Comparison of ENCODE assay signal across 21 cellular contexts in genomic region chr1:222931018-222931417, GRCh38.
DNase-seq lines count a peak whose midpoint lies in the region; ATAC-seq and TF ChIP-seq lines count a peak whose summit lies in the region.
"Had no signal": no experiment of that assay in that cellular context is flagged by ENCODE, and none has a peak within 500 bp of the region (broad histone marks: within the 10 kb centered on the region; RNA-seq: fewer than 3 reads in every experiment).

No MANE protein-coding gene starts in this region.

- no peaks in the 10 kb centered on the region for H3K36me3 Mint-ChIP-seq in nephron (ENCODE audit: low read depth)
- H3K36me3 Mint-ChIP-seq: activated naive CD8-positive, alpha-beta T cell; immature natural killer cell had no signal

- H3K9me2 ChIP-seq in SK-N-SH, result no peaks in the 10 kb centered on the region

- H3K79me2 ChIP-seq in SK-N-SH (ENCODE audit: insufficient read depth), result no peaks in the 10 kb centered on the region

- POLR2A ChIA-PET in SK-N-SH (lab: Yijun Ruan, JAX), result no interaction called here

- H3K27ac ChIP-seq in SK-N-SH (ENCODE audit: low read depth in 2 of 2, low read length in 1 of 2) (no peak overlapping the region), upper lobe of right lung (peak overlapping the region; percentile 21)

- no peaks in the 10 kb centered on the region for H4K20me1 ChIP-seq in SK-N-SH (ENCODE audit: insufficient read depth)

- intact Hi-C loops in upper lobe of right lung (cut with DNase I), result no loop called here

- H3K9ac ChIP-seq in SK-N-SH, result no peak overlapping the region

- 59% methylated on average over 1 of the region's 1 CpG for WGBS in SK-N-SH (ENCODE audit: low lambda C conversion rate)

- CTCF ChIA-PET in SK-N-SH (lab: Yijun Ruan, JAX), result no interaction called here

- peak overlapping the region; percentile 75 to 91 (median 81) for H3K27ac Mint-ChIP-seq in nephron
- H3K27ac Mint-ChIP-seq: activated CD4-positive, alpha-beta T cell treated with anti-CD3 and anti-CD28 coated beads, Interleukin-2, amount 10 ng/mL, durations not matched to agents 7 days and 5 days; activated naive CD8-positive, alpha-beta T cell had no signal

- H3K9me3 Mint-ChIP-seq in nephron, result no peaks in the 10 kb centered on the region
- H3K9me3 Mint-ChIP-seq: activated CD4-positive, alpha-beta T cell treated with anti-CD3 and anti-CD28 coated beads, Interleukin-2, amount 10 ng/mL, durations not matched to agents 7 days and 5 days; CD8-positive, alpha-beta memory T cell; immature natural killer cell had no signal

- H3K9me3 ChIP-seq in SK-N-SH, result no peaks in the 10 kb centered on the region
- H3K9me3 ChIP-seq in upper lobe of right lung, result no peaks in the 10 kb centered on the region
- H3K9me3 ChIP-seq: heart right ventricle, tibial nerve had no signal

- peak overlapping the region; percentile 45 to 59 (median 57) for H3K4me3 Mint-ChIP-seq in nephron
- H3K4me3 Mint-ChIP-seq: activated CD4-positive, alpha-beta T cell treated with anti-CD3 and anti-CD28 coated beads, Interleukin-2, amount 10 ng/mL, durations not matched to agents 7 days and 5 days; activated naive CD8-positive, alpha-beta T cell; CD8-positive, alpha-beta memory T cell; immature natural killer cell had no signal

- H3K4me3 ChIP-seq in SK-N-SH (ENCODE audit: low read depth in 2 of 2, low read length in 1 of 2) (no peak overlapping the region), upper lobe of right lung (peak overlapping the region; percentile 55)
- H3K4me3 ChIP-seq: tibial nerve had no signal

- no peaks in the 10 kb centered on the region for H3K27me3 ChIP-seq in SK-N-SH (ENCODE audit: insufficient read depth)
- H3K27me3 ChIP-seq in upper lobe of right lung, result no peaks in the 10 kb centered on the region
- H3K27me3 ChIP-seq: heart right ventricle, tibial nerve had no signal

- ATAC-seq in SK-N-SH treated with all-trans-retinoic acid at 6 μM for 48 hours (peak; percentile 40; the same call in 1 of the 3 replicates), upper lobe of right lung (no peak)
- ATAC-seq: heart right ventricle; stimulated activated naive CD8-positive, alpha-beta T cell treated with anti-CD3 and anti-CD28 coated beads, Interleukin-15, Interleukin-2, amounts not matched to agents 100 U/mL and 50 U/mL, for 24 hours had no signal

- H3K4me2 ChIP-seq in SK-N-SH, result no peak overlapping the region

- H2AFZ ChIP-seq in SK-N-SH (ENCODE audit: low read depth), result no peak overlapping the region

- TF ChIP-seq CTCF in SK-N-SH (IDR thresholded peaks at IDR 0.05) (no peak), nephron (IDR thresholded peaks at IDR 0.05; ENCODE audit: unreplicated experiment in 3 of 3) (no peak), upper lobe of right lung (IDR thresholded peaks at IDR 0.05) (no peak)

- H3K36me3 ChIP-seq in SK-N-SH (replicated peaks in 1 of 2; ENCODE audit: control insufficient read depth in 1 of 2, insufficient read depth in 2 of 2, low read length in 1 of 2) (no peaks in the 10 kb centered on the region), upper lobe of right lung (no peaks in the 10 kb centered on the region)
- H3K36me3 ChIP-seq: heart right ventricle, tibial nerve had no signal

- DNase-seq in SK-N-SH, result no peak
- peak; percentile 28 for DNase-seq in fibroblast of peridontal ligament (ENCODE audit: extremely low read depth)
- DNase-seq in upper lobe of right lung, result no peak
- DNase-seq in OCI-M1 (lab: John Stamatoyannopoulos, UW), result no peak
- no peak for DNase-seq in kidney tubule cell (ENCODE audit: low spot score)
- DNase-seq in NCI-H1048 (lab: John Stamatoyannopoulos, UW), result no peak
- DNase-seq: activated CD4-positive, alpha-beta T cell treated with anti-CD3 and anti-CD28 coated beads, Interleukin-2, amount 10 ng/mL, durations not matched to agents 7 days and 5 days; CD8-positive, alpha-beta memory T cell; heart right ventricle; immature natural killer cell; Karpas-422; NCI-H187 treated with DMSO at 0.1 percent for 48 hours; nucleus accumbens; SHP77 treated with DMSO at 0.1 percent for 48 hours; stimulated activated CD4-positive, alpha-beta T cell treated with anti-CD3 and anti-CD28 coated beads, Interleukin-4, amount 100 ng/mL, for 24 hours; stimulated activated naive CD8-positive, alpha-beta T cell treated with anti-CD3 and anti-CD28 coated beads, Interleukin-15, Interleukin-2, amounts not matched to agents 100 U/mL and 50 U/mL, for 24 hours; T-helper 2 cell had no signal

- TF ChIP-seq RAD21 in SK-N-SH (IDR thresholded peaks at IDR 0.05; ENCODE audit: low read length), result no peak

- peaks cover 0 to 8% of the 10 kb centered on the region in 2 experiments; a peak in 2 of 4 replicates for H3K4me1 ChIP-seq in SK-N-SH (ENCODE audit: control insufficient read depth in 1 of 2, insufficient read depth in 2 of 2, low read depth in 1 of 2, low read length in 1 of 2)
- H3K4me1 ChIP-seq in upper lobe of right lung, result peaks cover 5% of the 10 kb centered on the region

- peaks cover 47% of the 10 kb centered on the region for H3K4me1 Mint-ChIP-seq in nephron
- H3K4me1 Mint-ChIP-seq: activated CD4-positive, alpha-beta T cell treated with anti-CD3 and anti-CD28 coated beads, Interleukin-2, amount 10 ng/mL, durations not matched to agents 7 days and 5 days; CD8-positive, alpha-beta memory T cell; immature natural killer cell had no signal

- no peak for TF ChIP-seq EP300 in SK-N-SH (IDR thresholded peaks at IDR 0.05; ENCODE audit: borderline replicate concordance in 1 of 2, low read depth in 1 of 2, low read length in 1 of 2)

- no peaks in the 10 kb centered on the region for H3F3A ChIP-seq in SK-N-SH (replicated peaks; ENCODE audit: insufficient read depth)

- H3K27me3 Mint-ChIP-seq in nephron (ENCODE audit: low read depth), result peaks cover 3% of the 10 kb centered on the region
- H3K27me3 Mint-ChIP-seq: activated CD4-positive, alpha-beta T cell treated with anti-CD3 and anti-CD28 coated beads, Interleukin-2, amount 10 ng/mL, durations not matched to agents 7 days and 5 days; activated naive CD8-positive, alpha-beta T cell; CD8-positive, alpha-beta memory T cell had no signal

TF ChIP-seq in SK-N-SH treated with all-trans-retinoic acid at 6 μM for 48 hours, 23 proteins besides CTCF, POLR2A, EP300 and RAD21:
- TF ChIP-seq TOX (CRISPR knock-in tag; IDR thresholded peaks at IDR 0.05; ENCODE audit: borderline replicate concordance) (no peak), ISL1 (CRISPR knock-in tag; IDR thresholded peaks at IDR 0.05) (peak; percentile 78)

TF ChIP-seq in SK-N-SH, 30 proteins besides CTCF, POLR2A, EP300 and RAD21:
- no peak for TF ChIP-seq FOXM1 (IDR thresholded peaks at IDR 0.05; ENCODE audit: low read depth)
- TF ChIP-seq EZH2phosphoT487 (IDR thresholded peaks at IDR 0.05; ENCODE audit: borderline replicate concordance, low read depth), result no peak
- TF ChIP-seq JUND (IDR thresholded peaks at IDR 0.05), result no peak
- no peak for TF ChIP-seq TAF1 (IDR thresholded peaks at IDR 0.05; ENCODE audit: borderline replicate concordance, low read depth, low read length)
- TF ChIP-seq POLR2AphosphoS5 (IDR thresholded peaks at IDR 0.05; ENCODE audit: low read depth, low read length), result no peak
- TF ChIP-seq YY1 (IDR thresholded peaks at IDR 0.05; ENCODE audit: low read depth), result no peak
TF ChIP-seq in SK-N-SH: peak in this region for 0.
